Comparison of ENCODE assay signal across 21 cellular contexts in genomic region chr2:74702001-74702715, GRCh38. TPM values are rescaled to one million over a fixed set of nuclear protein-coding genes. Genes with fewer than 3 reads are reported as not detected.
"Had no signal": no experiment of that assay in that cellular context is flagged by ENCODE, and none has a peak within 500 bp of the region (broad histone marks: within the 10 kb centered on the region; RNA-seq: fewer than 3 reads in every experiment).

No MANE protein-coding gene starts in this region.

- H3K36me3 Mint-ChIP-seq: activated naive CD4-positive, alpha-beta T cell treated with anti-CD3 and anti-CD28 coated beads, Interleukin-2, amount 50 U/mL, for 72 hours; brain had no signal

- H3K4me3 ChIP-seq: hepatocyte, pancreas, spleen, upper lobe of right lung had no signal

- H3K79me2 ChIP-seq: hepatocyte had no signal

- H3K36me3 ChIP-seq: pancreas, spleen, upper lobe of right lung had no signal

- H3K4me3 Mint-ChIP-seq: activated CD4-positive, alpha-beta T cell treated with anti-CD3 and anti-CD28 coated beads, Interleukin-2, amount 10 ng/mL, durations not matched to agents 7 days and 5 days; activated CD8-positive, alpha-beta T cell treated with anti-CD3 and anti-CD28 coated beads, Interleukin-2, amount 10 ng/mL, durations not matched to agents 7 days and 5 days; activated T-helper 1 cell treated with anti-CD3 and anti-CD28 coated beads, Interleukin-12 subunit alpha, Interleukin-12 subunit beta, Interleukin-2, Interleukin-4 antibody, amounts not matched to agents 30 ng/mL and 10 ng/mL and 1 ng/mL, durations not matched to agents 14 hours and 24 hours and 36 hours; brain; immature natural killer cell; nephron progenitor cell had no signal

- H3K4me2 ChIP-seq: hepatocyte had no signal

- H3K9me3 Mint-ChIP-seq: activated CD4-positive, alpha-beta T cell treated with anti-CD3 and anti-CD28 coated beads, Interleukin-2, amount 10 ng/mL, durations not matched to agents 7 days and 5 days; activated naive CD4-positive, alpha-beta T cell treated with anti-CD3 and anti-CD28 coated beads, Interleukin-2, amount 50 U/mL, for 72 hours; activated T-helper 1 cell treated with anti-CD3 and anti-CD28 coated beads, Interleukin-12 subunit alpha, Interleukin-12 subunit beta, Interleukin-2, Interleukin-4 antibody, amounts not matched to agents 30 ng/mL and 10 ng/mL and 1 ng/mL, durations not matched to agents 14 hours and 24 hours and 36 hours; brain; immature natural killer cell; nephron progenitor cell had no signal

- H3K9me3 ChIP-seq: pancreas, spleen, upper lobe of right lung had no signal

- H3K27ac ChIP-seq: hepatocyte, pancreas, spleen, upper lobe of right lung had no signal

- H3K4me1 ChIP-seq: pancreas, spleen had no signal

- H3K27ac Mint-ChIP-seq: activated CD4-positive, alpha-beta T cell treated with anti-CD3 and anti-CD28 coated beads, Interleukin-2, amount 10 ng/mL, durations not matched to agents 7 days and 5 days; activated CD8-positive, alpha-beta T cell treated with anti-CD3 and anti-CD28 coated beads, Interleukin-2, amount 10 ng/mL, durations not matched to agents 7 days and 5 days; activated naive CD4-positive, alpha-beta T cell treated with anti-CD3 and anti-CD28 coated beads, Interleukin-2, amount 50 U/mL, for 72 hours; activated T-helper 1 cell treated with anti-CD3 and anti-CD28 coated beads, Interleukin-12 subunit alpha, Interleukin-12 subunit beta, Interleukin-2, Interleukin-4 antibody, amounts not matched to agents 30 ng/mL and 10 ng/mL and 1 ng/mL, durations not matched to agents 14 hours and 24 hours and 36 hours; brain; immature natural killer cell; nephron progenitor cell had no signal

- DNase-seq: activated CD4-positive, alpha-beta T cell treated with anti-CD3 and anti-CD28 coated beads, Interleukin-2, amount 10 ng/mL, durations not matched to agents 7 days and 5 days; activated CD8-positive, alpha-beta T cell treated with anti-CD3 and anti-CD28 coated beads, Interleukin-2, amount 10 ng/mL, durations not matched to agents 7 days and 5 days; activated gamma-delta T cell; aorta; dermis blood vessel endothelial cell; effector CD8-positive, alpha-beta T cell; foreskin melanocyte; glutamatergic neuron; immature natural killer cell; nephron progenitor cell; pancreas; spleen; stimulated activated CD4-positive, alpha-beta T cell treated with anti-CD3 and anti-CD28 coated beads, Interleukin-4, amount 100 ng/mL, for 1 hour; stimulated activated naive CD4-positive, alpha-beta T cell treated with Interleukin-2 at 50 U/mL for 16 hours; upper lobe of right lung had no signal

- ATAC-seq: activated CD4-positive, CD25-positive, alpha-beta regulatory T cell treated with anti-CD3 and anti-CD28 coated beads, Interleukin-2, amount 50 U/mL, for 24 hours; activated CD8-positive, alpha-beta T cell treated with anti-CD3 and anti-CD28 coated beads, Interleukin-2, amount 10 ng/mL, durations not matched to agents 7 days and 5 days; activated naive CD4-positive, alpha-beta T cell treated with anti-CD3 and anti-CD28 coated beads, Interleukin-2, amount 50 U/mL, for 72 hours; upper lobe of right lung had no signal

- H3K27me3 ChIP-seq: hepatocyte, pancreas, spleen, upper lobe of right lung had no signal

- H2AFZ ChIP-seq: hepatocyte had no signal

- H3K4me1 Mint-ChIP-seq: activated CD4-positive, alpha-beta T cell treated with anti-CD3 and anti-CD28 coated beads, Interleukin-2, amount 10 ng/mL, durations not matched to agents 7 days and 5 days; brain; immature natural killer cell had no signal

RNA-seq across cellular contexts. Expression of gene M1AP, which starts 54.0 kb away (rescaled TPM):
- total RNA-seq: activated CD4-positive, alpha-beta T cell treated with anti-CD3 and anti-CD28 coated beads, Interleukin-2, amount 10 ng/mL, durations not matched to agents 7 days and 5 days; activated CD8-positive, alpha-beta T cell treated with anti-CD3 and anti-CD28 coated beads, Interleukin-2, amount 10 ng/mL, durations not matched to agents 7 days and 5 days; activated naive CD4-positive, alpha-beta T cell treated with anti-CD3 and anti-CD28 coated beads, Interleukin-2, amount 50 U/mL, for 72 hours; cardiac septum; dermis blood vessel endothelial cell had no signal
